Comparison of ENCODE assay signal across 17 cellular contexts in the genomic region with DNA sequence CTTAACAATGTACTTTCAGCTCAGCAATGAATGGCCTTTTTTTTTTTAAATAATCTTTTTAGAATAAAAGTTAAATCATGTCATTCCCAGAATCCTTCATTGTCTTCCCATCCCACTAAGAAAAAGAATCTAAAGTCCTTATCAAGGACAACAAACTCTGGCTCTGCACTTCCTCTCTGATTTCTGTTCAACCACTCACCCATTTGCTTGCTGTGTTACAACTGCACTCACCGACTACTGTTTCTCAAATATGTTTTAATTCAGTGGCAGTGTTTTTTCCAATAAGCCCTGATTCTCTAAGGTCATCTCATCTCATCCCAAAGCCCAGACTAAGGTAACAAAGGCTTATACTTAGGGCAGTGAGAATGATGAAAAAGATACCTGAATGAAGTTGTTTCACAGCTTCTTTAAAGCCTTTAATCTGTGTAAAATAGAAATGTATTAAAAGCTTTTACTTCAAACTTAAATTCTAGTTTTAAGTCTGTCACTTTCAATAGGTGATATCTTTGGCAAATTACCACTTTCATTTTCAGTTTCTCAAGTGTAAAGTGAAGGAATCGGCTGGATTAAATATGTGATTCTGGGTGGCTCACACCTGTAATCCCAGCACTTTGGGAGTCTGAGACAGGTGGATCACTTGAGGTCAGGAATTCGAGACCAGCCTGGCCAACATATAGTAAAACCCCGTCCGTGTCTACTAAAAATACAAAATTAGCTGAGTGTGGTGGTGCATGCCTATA.
DNase-seq lines count a peak whose midpoint lies in the region; ATAC-seq and TF ChIP-seq lines count a peak whose summit lies in the region.
"Had no signal": no experiment of that assay in that cellular context is flagged by ENCODE, and none has a peak within 500 bp of the region (broad histone marks: within the 10 kb centered on the region; RNA-seq: fewer than 3 reads in every experiment).

No MANE protein-coding gene starts in this region.

- DNase-seq in CD4-positive, CD25-positive, alpha-beta regulatory T cell: peak in 1 of 3 donors; percentile 46
- DNase-seq in GM10248 (ENCODE audit: extremely low spot score) (peak; percentile 24), T-helper 17 cell (no peak), memory B cell (ENCODE audit: low spot score in 2 of 2) (no peak), esophagus squamous epithelium (lab: John Stamatoyannopoulos, UW) (no peak), UCSD-AML1 (lab: John Stamatoyannopoulos, UW; ENCODE audit: unreplicated experiment) (no peak)
- DNase-seq in activated effector memory CD4-positive, alpha-beta T cell treated with anti-CD3 and anti-CD28 coated beads, Interleukin-2, amount 50 U/mL, for 16 hours: no peak
- DNase-seq: cortex of kidney; GOT3; MG63; NCI-H2081; NCI-H774; RPMI8226; sigmoid colon; stimulated activated CD4-positive, alpha-beta T cell treated with anti-CD3 and anti-CD28 coated beads, Interleukin-2, amount 100 ng/mL, for 48 hours; tibial artery had no signal

- no peak for TF ChIP-seq CTCF in GM10248 (IDR thresholded peaks at IDR 0.05; ENCODE audit: control extremely low read depth, extremely low read depth, low read depth, missing control alignments)
- no peak for TF ChIP-seq CTCF in esophagus squamous epithelium (IDR thresholded peaks at IDR 0.05)

- CTCF ChIA-PET in GM10248 (lab: Yijun Ruan, JAX): interaction anchor here (0.8 to 2.9 kb wide), 3 partner anchors 10 to 35 kb away, joined by 3 to 17 read pairs (median 3); no protein-coding TSS in a partner anchor

- H3K27ac ChIP-seq in CD4-positive, CD25-positive, alpha-beta regulatory T cell (ENCODE audit: insufficient read depth, low read length, poor library complexity, severe bottlenecking): peak overlapping the region; percentile 61
- no peak overlapping the region for H3K27ac ChIP-seq in esophagus squamous epithelium
- H3K27ac ChIP-seq: sigmoid colon, tibial artery had no signal

- no peak for TF ChIP-seq POLR2A in esophagus squamous epithelium (IDR thresholded peaks at IDR 0.05)

- H3K27me3 ChIP-seq in CD4-positive, CD25-positive, alpha-beta regulatory T cell (ENCODE audit: control insufficient read depth, insufficient read depth, low read length): no peaks in the 10 kb centered on the region
- H3K27me3 ChIP-seq in esophagus squamous epithelium: no peaks in the 10 kb centered on the region
- H3K27me3 ChIP-seq: MG63, sigmoid colon, tibial artery had no signal

- POLR2A ChIA-PET in GM10248 (lab: Yijun Ruan, JAX): no interaction called here

- H3K36me3 ChIP-seq in CD4-positive, CD25-positive, alpha-beta regulatory T cell (ENCODE audit: control insufficient read depth, insufficient read depth, low read length): no peaks in the 10 kb centered on the region
- peaks cover 0 to 57% (median 0%) of the 10 kb centered on the region in 3 donors for H3K36me3 ChIP-seq in esophagus squamous epithelium

- ATAC-seq in CD4-positive, CD25-positive, alpha-beta regulatory T cell (ENCODE audit: low read depth in 2 of 2): no peak
- ATAC-seq in T-helper 17 cell (no peak), memory B cell (ENCODE audit: low read depth) (no peak), GM21515 (IDR thresholded peaks at IDR 0.05; ENCODE audit: unreplicated experiment) (no peak)

- WGBS in esophagus squamous epithelium, 2 donors: 71 to 76% methylated on average over 5 of the region's 5 CpGs

- intact Hi-C loops in esophagus squamous epithelium (cut with DNase I): no loop called here

- peaks cover 12% of the 10 kb centered on the region for H3K4me1 ChIP-seq in CD4-positive, CD25-positive, alpha-beta regulatory T cell (ENCODE audit: control insufficient read depth, insufficient read depth, low read length, poor library complexity, severe bottlenecking)
- H3K4me1 ChIP-seq in esophagus squamous epithelium: peaks cover 0 to 9% (median 0%) of the 10 kb centered on the region in 3 donors
- H3K4me1 ChIP-seq: sigmoid colon, tibial artery had no signal

- peaks cover 10 to 26% (median 14%) of the 10 kb centered on the region in 4 donors for H3K4me1 Mint-ChIP-seq in CD4-positive, CD25-positive, alpha-beta regulatory T cell
- H3K4me1 Mint-ChIP-seq in T-helper 17 cell (peaks cover 12% of the 10 kb centered on the region), memory B cell (peaks cover 5% of the 10 kb centered on the region)

- no peaks in the 10 kb centered on the region for H3K27me3 Mint-ChIP-seq in CD4-positive, CD25-positive, alpha-beta regulatory T cell
- H3K27me3 Mint-ChIP-seq in T-helper 17 cell (no peaks in the 10 kb centered on the region), memory B cell (no peaks in the 10 kb centered on the region)

- H3K4me3 Mint-ChIP-seq in CD4-positive, CD25-positive, alpha-beta regulatory T cell: peak overlapping the region; percentile 49 to 77 (median 72)
- H3K4me3 Mint-ChIP-seq in T-helper 17 cell (peak overlapping the region; percentile 41), memory B cell (no peak overlapping the region)

- H3K9me3 Mint-ChIP-seq in CD4-positive, CD25-positive, alpha-beta regulatory T cell: no peaks in the 10 kb centered on the region
- no peaks in the 10 kb centered on the region for H3K9me3 Mint-ChIP-seq in memory B cell

- H3K27ac Mint-ChIP-seq in CD4-positive, CD25-positive, alpha-beta regulatory T cell: peak overlapping the region; percentile 33 to 95 (median 38)
- peak overlapping the region; percentile 92 for H3K27ac Mint-ChIP-seq in T-helper 17 cell
- peak overlapping the region; percentile 33 for H3K27ac Mint-ChIP-seq in memory B cell

- peak overlapping the region; percentile 71 for H3K4me3 ChIP-seq in CD4-positive, CD25-positive, alpha-beta regulatory T cell (ENCODE audit: low read depth, low read length)
- peak overlapping the region in 1 of 4 donors; percentile 8 for H3K4me3 ChIP-seq in esophagus squamous epithelium
- H3K4me3 ChIP-seq: MG63, sigmoid colon, tibial artery had no signal

- no peaks in the 10 kb centered on the region for H3K36me3 Mint-ChIP-seq in CD4-positive, CD25-positive, alpha-beta regulatory T cell
- H3K36me3 Mint-ChIP-seq in T-helper 17 cell (ENCODE audit: low read depth): peaks cover 3% of the 10 kb centered on the region
- peaks cover 12% of the 10 kb centered on the region for H3K36me3 Mint-ChIP-seq in memory B cell

- H3K9me3 ChIP-seq in CD4-positive, CD25-positive, alpha-beta regulatory T cell (ENCODE audit: control insufficient read depth in 2 of 2, low read length in 2 of 2): no peaks in the 10 kb centered on the region
- H3K9me3 ChIP-seq in T-helper 17 cell (ENCODE audit: control insufficient read depth, low read length, poor library complexity, severe bottlenecking) (no peaks in the 10 kb centered on the region), esophagus squamous epithelium (no peaks in the 10 kb centered on the region)
- H3K9me3 ChIP-seq: MG63, sigmoid colon, tibial artery had no signal

Comparison
In these comparisons a context has a peak if more than half of its experiments do, and no peak if none do; other contexts are left out.
1. H3K27ac Mint-ChIP-seq: peak in every context shown above with its lines; median percentile 92 in T-helper 17 cell; 38 in CD4-positive, CD25-positive, alpha-beta regulatory T cell; 33 in memory B cell.